Comparison of ENCODE assay signal across 1 cellular context in the genomic region with DNA sequence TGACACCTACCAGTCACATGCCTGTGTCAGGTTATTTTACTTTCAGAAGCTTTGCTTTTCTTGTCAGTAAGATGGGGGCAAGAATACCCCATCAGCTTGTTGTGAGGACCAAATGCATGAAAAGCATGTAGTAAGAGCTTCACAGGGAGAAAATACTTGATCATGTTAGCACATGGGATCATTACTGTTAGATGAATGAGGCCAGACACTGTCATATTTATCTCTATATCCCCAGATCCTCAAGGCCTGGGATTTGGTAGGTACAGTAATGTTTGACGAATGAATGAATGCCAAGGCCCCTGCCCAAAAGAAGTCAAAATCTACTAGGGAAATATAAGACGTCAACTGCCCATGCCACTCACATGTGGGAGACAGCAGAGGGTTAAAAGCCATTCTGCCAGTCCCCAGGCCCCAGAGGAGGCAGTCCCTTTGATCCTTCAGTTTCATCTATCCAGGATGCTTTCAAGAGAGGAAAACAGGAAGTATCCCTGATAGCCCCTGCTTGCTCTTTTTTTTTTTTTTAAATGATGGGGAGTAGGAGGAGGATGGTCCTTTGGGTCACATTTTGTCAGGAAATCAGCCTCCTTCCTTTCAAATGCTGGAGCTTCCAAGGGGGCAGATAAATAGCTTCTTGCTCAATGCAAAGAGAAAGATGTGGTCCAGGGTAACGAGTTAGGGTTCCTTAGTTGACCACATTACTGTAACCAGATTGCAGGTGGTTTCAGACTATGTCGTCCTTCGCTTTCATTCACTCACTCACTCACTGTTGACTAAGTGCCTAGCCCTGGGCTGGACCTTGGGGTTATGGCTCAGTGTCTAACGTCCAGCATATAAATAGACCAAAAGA.
TF ChIP-seq lines count a peak whose summit lies in the region.

No MANE protein-coding gene starts in this region.

TF ChIP-seq in HepG2, 621 proteins besides CTCF, POLR2A, EP300 and RAD21 (continued from another document and continues in another):
- TF ChIP-seq, protein P1, sequence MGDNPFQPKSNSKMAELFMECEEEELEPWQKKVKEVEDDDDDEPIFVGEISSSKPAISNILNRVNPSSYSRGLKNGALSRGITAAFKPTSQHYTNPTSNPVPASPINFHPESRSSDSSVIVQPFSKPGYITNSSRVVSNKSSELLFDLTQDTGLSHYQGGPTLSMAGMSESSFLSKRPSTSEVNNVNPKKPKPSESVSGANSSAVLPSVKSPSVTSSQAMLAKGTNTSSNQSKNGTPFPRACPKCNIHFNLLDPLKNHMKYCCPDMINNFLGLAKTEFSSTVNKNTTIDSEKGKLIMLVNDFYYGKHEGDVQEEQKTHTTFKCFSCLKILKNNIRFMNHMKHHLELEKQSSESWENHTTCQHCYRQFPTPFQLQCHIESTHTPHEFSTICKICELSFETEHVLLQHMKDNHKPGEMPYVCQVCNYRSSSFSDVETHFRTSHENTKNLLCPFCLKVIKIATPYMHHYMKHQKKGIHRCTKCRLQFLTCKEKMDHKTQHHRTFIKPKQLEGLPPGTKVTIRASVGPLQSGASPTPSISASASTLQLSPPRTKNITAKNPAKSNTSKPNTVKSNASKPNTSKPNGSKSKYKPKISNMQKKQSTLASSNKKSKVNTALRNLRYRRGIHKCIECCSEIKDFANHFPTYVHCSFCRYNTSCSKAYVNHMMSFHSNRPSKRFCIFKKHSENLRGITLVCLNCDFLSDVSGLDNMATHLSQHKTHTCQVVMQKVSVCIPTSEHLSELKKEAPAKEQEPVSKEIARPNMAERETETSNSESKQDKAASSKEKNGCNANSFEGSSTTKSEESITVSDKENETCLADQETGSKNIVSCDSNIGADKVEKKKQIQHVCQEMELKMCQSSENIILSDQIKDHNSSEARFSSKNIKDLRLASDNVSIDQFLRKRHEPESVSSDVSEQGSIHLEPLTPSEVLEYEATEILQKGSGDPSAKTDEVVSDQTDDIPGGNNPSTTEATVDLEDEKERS (CRISPR knock-in tag; IDR thresholded peaks at IDR 0.05): peak; percentile 39; the same call in 1 of the 2 replicates
- TF ChIP-seq ZNF12 (CRISPR knock-in tag; IDR thresholded peaks at IDR 0.05) (peak; percentile 14; the same call in 1 of the 2 replicates), KLF6 (CRISPR knock-in tag; IDR thresholded peaks at IDR 0.05) (0 out of 2 replicates have a peak, but pooled peaks have one; percentile 56), TCF7L2 (IDR thresholded peaks at IDR 0.05; ENCODE audit: low read depth, low read length) (no peak), ZNF746 (CRISPR knock-in tag; IDR thresholded peaks at IDR 0.05) (0 out of 2 replicates have a peak, but pooled peaks have one; percentile 28), SRY (CRISPR knock-in tag; IDR thresholded peaks at IDR 0.05) (no peak), RCOR2 (CRISPR knock-in tag; IDR thresholded peaks at IDR 0.05) (peak; percentile 92), MED8 (CRISPR knock-in tag; IDR thresholded peaks at IDR 0.05; ENCODE audit: insufficient replicate concordance) (peak; percentile 79), ZKSCAN1 (IDR thresholded peaks at IDR 0.05; ENCODE audit: low read length) (no peak), PHF5A (CRISPR knock-in tag; IDR thresholded peaks at IDR 0.05; ENCODE audit: low read depth, unreplicated experiment) (peak; percentile 64), XBP1 (CRISPR knock-in tag; IDR thresholded peaks at IDR 0.05) (no peak), STAG1 (CRISPR knock-in tag; IDR thresholded peaks at IDR 0.05) (peak; percentile 19), ZBTB1 (CRISPR knock-in tag; IDR thresholded peaks at IDR 0.05; ENCODE audit: borderline replicate concordance) (no peak), ZNF850 (CRISPR knock-in tag; conservative IDR thresholded peaks at IDR 0.05) (no peak), ZNF788 (CRISPR knock-in tag; IDR thresholded peaks at IDR 0.05; ENCODE audit: borderline replicate concordance) (0 out of 2 replicates have a peak, but pooled peaks have one; percentile 52), ZBTB20 (CRISPR knock-in tag; IDR thresholded peaks at IDR 0.05; ENCODE audit: borderline replicate concordance, low read depth) (0 out of 2 replicates have a peak, but pooled peaks have one; percentile 65), GZF1 (CRISPR knock-in tag; IDR thresholded peaks at IDR 0.05) (no peak)
- TF ChIP-seq, protein P2, sequence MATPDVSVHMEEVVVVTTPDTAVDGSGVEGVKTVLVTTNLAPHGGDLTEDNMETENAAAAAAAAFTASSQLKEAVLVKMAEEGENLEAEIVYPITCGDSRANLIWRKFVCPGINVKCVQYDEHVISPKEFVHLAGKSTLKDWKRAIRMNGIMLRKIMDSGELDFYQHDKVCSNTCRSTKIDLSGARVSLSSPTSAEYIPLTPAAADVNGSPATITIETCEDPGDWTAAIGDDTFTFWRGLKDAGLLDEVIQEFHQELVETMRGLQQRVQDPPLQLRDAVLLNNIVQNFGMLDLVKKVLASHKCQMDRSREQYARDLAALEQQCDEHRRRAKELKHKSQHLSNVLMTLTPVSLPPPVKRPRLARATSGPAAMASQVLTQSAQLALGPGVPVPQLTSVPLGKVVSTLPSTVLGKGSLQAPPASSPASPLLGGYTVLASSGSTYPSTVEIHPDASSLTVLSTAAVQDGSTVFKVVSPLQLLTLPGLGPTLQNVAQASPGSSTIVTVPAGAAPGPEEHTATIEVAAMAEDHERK (CRISPR knock-in tag; IDR thresholded peaks at IDR 0.05; ENCODE audit: low read depth): peak; percentile 35; the same call in 1 of the 2 replicates
- TF ChIP-seq, protein P3, sequence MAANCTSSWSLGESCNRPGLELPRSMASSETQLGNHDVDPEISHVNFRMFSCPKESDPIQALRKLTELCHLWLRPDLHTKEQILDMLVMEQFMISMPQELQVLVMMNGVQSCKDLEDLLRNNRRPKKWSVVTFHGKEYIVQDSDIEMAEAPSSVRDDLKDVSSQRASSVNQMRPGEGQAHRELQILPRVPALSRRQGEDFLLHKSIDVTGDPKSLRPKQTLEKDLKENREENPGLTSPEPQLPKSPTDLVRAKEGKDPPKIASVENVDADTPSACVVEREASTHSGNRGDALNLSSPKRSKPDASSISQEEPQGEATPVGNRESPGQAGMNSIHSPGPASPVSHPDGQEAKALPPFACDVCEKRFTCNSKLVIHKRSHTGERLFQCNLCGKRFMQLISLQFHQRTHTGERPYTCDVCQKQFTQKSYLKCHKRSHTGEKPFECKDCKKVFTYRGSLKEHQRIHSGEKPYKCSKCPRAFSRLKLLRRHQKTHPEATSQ (CRISPR knock-in tag; IDR thresholded peaks at IDR 0.05; ENCODE audit: borderline replicate concordance): no peak
- TF ChIP-seq, protein P4, sequence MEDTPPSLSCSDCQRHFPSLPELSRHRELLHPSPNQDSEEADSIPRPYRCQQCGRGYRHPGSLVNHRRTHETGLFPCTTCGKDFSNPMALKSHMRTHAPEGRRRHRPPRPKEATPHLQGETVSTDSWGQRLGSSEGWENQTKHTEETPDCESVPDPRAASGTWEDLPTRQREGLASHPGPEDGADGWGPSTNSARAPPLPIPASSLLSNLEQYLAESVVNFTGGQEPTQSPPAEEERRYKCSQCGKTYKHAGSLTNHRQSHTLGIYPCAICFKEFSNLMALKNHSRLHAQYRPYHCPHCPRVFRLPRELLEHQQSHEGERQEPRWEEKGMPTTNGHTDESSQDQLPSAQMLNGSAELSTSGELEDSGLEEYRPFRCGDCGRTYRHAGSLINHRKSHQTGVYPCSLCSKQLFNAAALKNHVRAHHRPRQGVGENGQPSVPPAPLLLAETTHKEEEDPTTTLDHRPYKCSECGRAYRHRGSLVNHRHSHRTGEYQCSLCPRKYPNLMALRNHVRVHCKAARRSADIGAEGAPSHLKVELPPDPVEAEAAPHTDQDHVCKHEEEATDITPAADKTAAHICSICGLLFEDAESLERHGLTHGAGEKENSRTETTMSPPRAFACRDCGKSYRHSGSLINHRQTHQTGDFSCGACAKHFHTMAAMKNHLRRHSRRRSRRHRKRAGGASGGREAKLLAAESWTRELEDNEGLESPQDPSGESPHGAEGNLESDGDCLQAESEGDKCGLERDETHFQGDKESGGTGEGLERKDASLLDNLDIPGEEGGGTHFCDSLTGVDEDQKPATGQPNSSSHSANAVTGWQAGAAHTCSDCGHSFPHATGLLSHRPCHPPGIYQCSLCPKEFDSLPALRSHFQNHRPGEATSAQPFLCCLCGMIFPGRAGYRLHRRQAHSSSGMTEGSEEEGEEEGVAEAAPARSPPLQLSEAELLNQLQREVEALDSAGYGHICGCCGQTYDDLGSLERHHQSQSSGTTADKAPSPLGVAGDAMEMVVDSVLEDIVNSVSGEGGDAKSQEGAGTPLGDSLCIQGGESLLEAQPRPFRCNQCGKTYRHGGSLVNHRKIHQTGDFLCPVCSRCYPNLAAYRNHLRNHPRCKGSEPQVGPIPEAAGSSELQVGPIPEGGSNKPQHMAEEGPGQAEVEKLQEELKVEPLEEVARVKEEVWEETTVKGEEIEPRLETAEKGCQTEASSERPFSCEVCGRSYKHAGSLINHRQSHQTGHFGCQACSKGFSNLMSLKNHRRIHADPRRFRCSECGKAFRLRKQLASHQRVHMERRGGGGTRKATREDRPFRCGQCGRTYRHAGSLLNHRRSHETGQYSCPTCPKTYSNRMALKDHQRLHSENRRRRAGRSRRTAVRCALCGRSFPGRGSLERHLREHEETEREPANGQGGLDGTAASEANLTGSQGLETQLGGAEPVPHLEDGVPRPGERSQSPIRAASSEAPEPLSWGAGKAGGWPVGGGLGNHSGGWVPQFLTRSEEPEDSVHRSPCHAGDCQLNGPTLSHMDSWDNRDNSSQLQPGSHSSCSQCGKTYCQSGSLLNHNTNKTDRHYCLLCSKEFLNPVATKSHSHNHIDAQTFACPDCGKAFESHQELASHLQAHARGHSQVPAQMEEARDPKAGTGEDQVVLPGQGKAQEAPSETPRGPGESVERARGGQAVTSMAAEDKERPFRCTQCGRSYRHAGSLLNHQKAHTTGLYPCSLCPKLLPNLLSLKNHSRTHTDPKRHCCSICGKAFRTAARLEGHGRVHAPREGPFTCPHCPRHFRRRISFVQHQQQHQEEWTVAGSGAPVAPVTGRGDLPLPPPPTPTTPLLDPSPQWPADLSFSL (CRISPR knock-in tag; IDR thresholded peaks at IDR 0.05): no peak
- TF ChIP-seq, protein P5, sequence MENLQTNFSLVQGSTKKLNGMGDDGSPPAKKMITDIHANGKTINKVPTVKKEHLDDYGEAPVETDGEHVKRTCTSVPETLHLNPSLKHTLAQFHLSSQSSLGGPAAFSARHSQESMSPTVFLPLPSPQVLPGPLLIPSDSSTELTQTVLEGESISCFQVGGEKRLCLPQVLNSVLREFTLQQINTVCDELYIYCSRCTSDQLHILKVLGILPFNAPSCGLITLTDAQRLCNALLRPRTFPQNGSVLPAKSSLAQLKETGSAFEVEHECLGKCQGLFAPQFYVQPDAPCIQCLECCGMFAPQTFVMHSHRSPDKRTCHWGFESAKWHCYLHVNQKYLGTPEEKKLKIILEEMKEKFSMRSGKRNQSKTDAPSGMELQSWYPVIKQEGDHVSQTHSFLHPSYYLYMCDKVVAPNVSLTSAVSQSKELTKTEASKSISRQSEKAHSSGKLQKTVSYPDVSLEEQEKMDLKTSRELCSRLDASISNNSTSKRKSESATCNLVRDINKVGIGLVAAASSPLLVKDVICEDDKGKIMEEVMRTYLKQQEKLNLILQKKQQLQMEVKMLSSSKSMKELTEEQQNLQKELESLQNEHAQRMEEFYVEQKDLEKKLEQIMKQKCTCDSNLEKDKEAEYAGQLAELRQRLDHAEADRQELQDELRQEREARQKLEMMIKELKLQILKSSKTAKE (CRISPR knock-in tag; IDR thresholded peaks at IDR 0.05; ENCODE audit: borderline replicate concordance): peak; percentile 69; the same call in 1 of the 2 replicates
- TF ChIP-seq, protein P6, sequence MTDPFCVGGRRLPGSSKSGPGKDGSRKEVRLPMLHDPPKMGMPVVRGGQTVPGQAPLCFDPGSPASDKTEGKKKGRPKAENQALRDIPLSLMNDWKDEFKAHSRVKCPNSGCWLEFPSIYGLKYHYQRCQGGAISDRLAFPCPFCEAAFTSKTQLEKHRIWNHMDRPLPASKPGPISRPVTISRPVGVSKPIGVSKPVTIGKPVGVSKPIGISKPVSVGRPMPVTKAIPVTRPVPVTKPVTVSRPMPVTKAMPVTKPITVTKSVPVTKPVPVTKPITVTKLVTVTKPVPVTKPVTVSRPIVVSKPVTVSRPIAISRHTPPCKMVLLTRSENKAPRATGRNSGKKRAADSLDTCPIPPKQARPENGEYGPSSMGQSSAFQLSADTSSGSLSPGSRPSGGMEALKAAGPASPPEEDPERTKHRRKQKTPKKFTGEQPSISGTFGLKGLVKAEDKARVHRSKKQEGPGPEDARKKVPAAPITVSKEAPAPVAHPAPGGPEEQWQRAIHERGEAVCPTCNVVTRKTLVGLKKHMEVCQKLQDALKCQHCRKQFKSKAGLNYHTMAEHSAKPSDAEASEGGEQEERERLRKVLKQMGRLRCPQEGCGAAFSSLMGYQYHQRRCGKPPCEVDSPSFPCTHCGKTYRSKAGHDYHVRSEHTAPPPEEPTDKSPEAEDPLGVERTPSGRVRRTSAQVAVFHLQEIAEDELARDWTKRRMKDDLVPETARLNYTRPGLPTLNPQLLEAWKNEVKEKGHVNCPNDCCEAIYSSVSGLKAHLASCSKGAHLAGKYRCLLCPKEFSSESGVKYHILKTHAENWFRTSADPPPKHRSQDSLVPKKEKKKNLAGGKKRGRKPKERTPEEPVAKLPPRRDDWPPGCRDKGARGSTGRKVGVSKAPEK (CRISPR knock-in tag; IDR thresholded peaks at IDR 0.05; ENCODE audit: borderline replicate concordance): 0 out of 2 replicates have a peak, but pooled peaks have one; percentile 72
- TF ChIP-seq, protein P7, sequence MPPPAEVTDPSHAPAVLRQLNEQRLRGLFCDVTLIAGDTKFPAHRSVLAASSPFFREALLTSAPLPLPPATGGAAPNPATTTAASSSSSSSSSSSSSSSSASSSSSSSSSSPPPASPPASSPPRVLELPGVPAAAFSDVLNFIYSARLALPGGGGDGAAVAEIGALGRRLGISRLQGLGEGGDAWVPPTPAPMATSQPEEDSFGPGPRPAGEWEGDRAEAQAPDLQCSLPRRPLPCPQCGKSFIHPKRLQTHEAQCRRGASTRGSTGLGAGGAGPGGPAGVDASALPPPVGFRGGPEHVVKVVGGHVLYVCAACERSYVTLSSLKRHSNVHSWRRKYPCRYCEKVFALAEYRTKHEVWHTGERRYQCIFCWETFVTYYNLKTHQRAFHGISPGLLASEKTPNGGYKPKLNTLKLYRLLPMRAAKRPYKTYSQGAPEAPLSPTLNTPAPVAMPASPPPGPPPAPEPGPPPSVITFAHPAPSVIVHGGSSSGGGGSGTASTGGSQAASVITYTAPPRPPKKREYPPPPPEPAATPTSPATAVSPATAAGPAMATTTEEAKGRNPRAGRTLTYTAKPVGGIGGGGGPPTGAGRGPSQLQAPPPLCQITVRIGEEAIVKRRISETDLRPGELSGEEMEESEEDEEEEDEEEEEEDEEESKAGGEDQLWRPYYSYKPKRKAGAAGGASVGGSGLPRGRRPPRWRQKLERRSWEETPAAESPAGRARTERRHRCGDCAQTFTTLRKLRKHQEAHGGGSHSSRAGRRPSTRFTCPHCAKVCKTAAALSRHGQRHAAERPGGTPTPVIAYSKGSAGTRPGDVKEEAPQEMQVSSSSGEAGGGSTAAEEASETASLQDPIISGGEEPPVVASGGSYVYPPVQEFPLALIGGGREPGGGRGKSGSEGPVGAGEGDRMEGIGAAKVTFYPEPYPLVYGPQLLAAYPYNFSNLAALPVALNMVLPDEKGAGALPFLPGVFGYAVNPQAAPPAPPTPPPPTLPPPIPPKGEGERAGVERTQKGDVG (CRISPR knock-in tag; IDR thresholded peaks at IDR 0.05; ENCODE audit: borderline replicate concordance): no peak
- TF ChIP-seq, protein P8, sequence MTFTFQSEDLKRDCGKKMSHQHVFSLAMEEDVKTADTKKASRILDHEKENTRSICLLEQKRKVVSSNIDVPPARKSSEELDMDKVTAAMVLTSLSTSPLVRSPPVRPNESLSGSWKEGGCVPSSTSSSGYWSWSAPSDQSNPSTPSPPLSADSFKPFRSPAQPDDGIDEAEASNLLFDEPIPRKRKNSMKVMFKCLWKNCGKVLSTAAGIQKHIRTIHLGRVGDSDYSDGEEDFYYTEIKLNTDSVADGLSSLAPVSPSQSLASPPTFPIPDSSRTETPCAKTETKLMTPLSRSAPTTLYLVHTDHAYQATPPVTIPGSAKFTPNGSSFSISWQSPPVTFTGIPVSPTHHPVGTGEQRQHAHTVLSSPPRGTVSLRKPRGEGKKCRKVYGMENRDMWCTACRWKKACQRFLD (CRISPR knock-in tag; IDR thresholded peaks at IDR 0.05; ENCODE audit: borderline replicate concordance): no peak
